In the genomic region with DNA sequence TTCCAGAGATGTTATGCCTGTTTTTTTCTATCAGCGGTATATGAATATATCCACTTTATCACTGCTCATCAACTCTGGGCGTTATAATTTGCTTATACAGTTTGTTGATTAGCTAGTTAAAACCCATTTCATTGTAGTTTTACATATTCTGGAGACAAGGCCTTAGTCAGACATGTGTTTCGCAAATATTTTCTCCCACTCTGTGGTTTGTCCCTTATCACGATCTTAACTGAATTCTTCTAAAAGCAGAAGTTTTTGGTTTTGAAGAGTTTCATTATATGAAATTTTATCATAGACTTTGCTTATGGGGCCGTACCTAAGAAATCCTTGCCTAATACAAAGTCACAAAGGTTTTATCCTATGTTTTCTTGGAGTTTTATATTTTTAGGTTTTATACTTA, we compare ENCODE assay signal across 18 cellular contexts.
DNase-seq lines count a peak whose midpoint lies in the region; ATAC-seq and TF ChIP-seq lines count a peak whose summit lies in the region.
"Had no signal": no experiment of that assay in that cellular context is flagged by ENCODE, and none has a peak within 500 bp of the region (broad histone marks: within the 10 kb centered on the region; RNA-seq: fewer than 3 reads in every experiment).

No MANE protein-coding gene starts in this region.

- no peaks in the 10 kb centered on the region for H3K36me3 ChIP-seq in left ventricle myocardium inferior
- H3K36me3 ChIP-seq: esophagus muscularis mucosa, lower lobe of right lung, MG63 had no signal

- peaks cover 4% of the 10 kb centered on the region for H3K9me3 Mint-ChIP-seq in activated T-helper 2 cell treated with anti-CD3 and anti-CD28 coated beads, Interferon-gamma antibody, Interleukin-2, Interleukin-4, amounts not matched to agents 10 μg/mL and 5 μg/mL and 100 μg/mL, durations not matched to agents 14 hours and 24 hours and 36 hours
- H3K9me3 Mint-ChIP-seq: CD4-positive, alpha-beta memory T cell; stimulated activated naive CD8-positive, alpha-beta T cell treated with anti-CD3 and anti-CD28 coated beads, Interleukin-15, Interleukin-2, amounts not matched to agents 100 ng/mL and 50 ng/mL, for 24 hours had no signal

- peaks cover 22% of the 10 kb centered on the region for H3K36me3 Mint-ChIP-seq in activated T-helper 2 cell treated with anti-CD3 and anti-CD28 coated beads, Interferon-gamma antibody, Interleukin-2, Interleukin-4, amounts not matched to agents 10 μg/mL and 5 μg/mL and 100 μg/mL, durations not matched to agents 14 hours and 24 hours and 36 hours (ENCODE audit: low read depth)

- TF ChIP-seq CTCF in left ventricle myocardium inferior (IDR thresholded peaks at IDR 0.05; ENCODE audit: borderline replicate concordance): no peak
- no peak for TF ChIP-seq CTCF in NB4 (IDR thresholded peaks at IDR 0.05; ENCODE audit: low read depth, low read length)

- intact Hi-C loops in left ventricle myocardium inferior (cut with micrococcal nuclease): loop anchor here (10.0 kb wide), 1 partner anchor 201 kb away; no protein-coding TSS in a partner anchor
- intact Hi-C loops in cardiac septum (cut with DNase I): loop anchor here (2.0 to 5.0 kb wide), 2 partner anchors 37 to 84 kb away; a partner anchor contains a TSS
- intact Hi-C loops in activated T-helper 2 cell treated with anti-CD3 and anti-CD28 coated beads, Interferon-gamma antibody, Interleukin-2, Interleukin-4, amounts not matched to agents 10 μg/mL and 5 μg/mL and 100 μg/mL, durations not matched to agents 14 hours and 24 hours and 36 hours (cut with micrococcal nuclease): loop anchor here (5.0 to 10.0 kb wide), 4 partner anchors 84 to 1374 kb away; a partner anchor contains a TSS
- intact Hi-C loops in posterior vena cava (cut with DNase I): no loop called here

- no peaks in the 10 kb centered on the region for H3K27me3 Mint-ChIP-seq in activated T-helper 2 cell treated with anti-CD3 and anti-CD28 coated beads, Interferon-gamma antibody, Interleukin-2, Interleukin-4, amounts not matched to agents 10 μg/mL and 5 μg/mL and 100 μg/mL, durations not matched to agents 14 hours and 24 hours and 36 hours (ENCODE audit: low read depth)
- H3K27me3 Mint-ChIP-seq: stimulated activated naive CD8-positive, alpha-beta T cell treated with anti-CD3 and anti-CD28 coated beads, Interleukin-15, Interleukin-2, amounts not matched to agents 100 ng/mL and 50 ng/mL, for 24 hours had no signal

- H3K4me3 ChIP-seq in left ventricle myocardium inferior (no peak overlapping the region), NB4 (ENCODE audit: low read depth, low read length) (peak overlapping the region; percentile 26)
- H3K4me3 ChIP-seq: esophagus muscularis mucosa, lower lobe of right lung, MG63 had no signal

- ATAC-seq in HG03432 (IDR thresholded peaks at IDR 0.05; ENCODE audit: unreplicated experiment): no peak
- ATAC-seq: sciatic nerve had no signal

- no peaks in the 10 kb centered on the region for H3K9me3 ChIP-seq in left ventricle myocardium inferior (replicated peaks)
- H3K9me3 ChIP-seq: esophagus muscularis mucosa, lower lobe of right lung, MG63 had no signal

- DNase-seq in left ventricle myocardium inferior (no peak), cardiac septum (ENCODE audit: low spot score) (no peak), NB4 (ENCODE audit: low read depth) (peak; percentile 96), posterior vena cava (ENCODE audit: low spot score) (no peak), activated T-cell treated with anti-CD3 and anti-CD28 coated beads for 4 hours (no peak), NCI-H1048 (lab: John Stamatoyannopoulos, UW) (no peak)
- no peak for DNase-seq in activated T-helper 2 cell treated with anti-CD3 and anti-CD28 coated beads, Interferon-gamma antibody, Interleukin-2, Interleukin-4, amounts not matched to agents 10 μg/mL and 5 μg/mL and 100 μg/mL, durations not matched to agents 14 hours and 24 hours and 36 hours (ENCODE audit: low spot score)
- DNase-seq: activated CD4-positive, alpha-beta T cell treated with anti-CD3 and anti-CD28 coated beads, Interleukin-2, amount 50 U/mL, for 48 hours; CD4-positive, alpha-beta memory T cell; HCEC 1CT; lower lobe of right lung; MG63; NCI-H226 had no signal

- TF ChIP-seq POLR2A in NB4 (IDR thresholded peaks at IDR 0.05; ENCODE audit: extremely low read depth, insufficient read length): no peak

- peak overlapping the region; percentile 17 for H3K4me3 Mint-ChIP-seq in activated T-helper 2 cell treated with anti-CD3 and anti-CD28 coated beads, Interferon-gamma antibody, Interleukin-2, Interleukin-4, amounts not matched to agents 10 μg/mL and 5 μg/mL and 100 μg/mL, durations not matched to agents 14 hours and 24 hours and 36 hours (ENCODE audit: low read depth)
- H3K4me3 Mint-ChIP-seq: CD4-positive, alpha-beta memory T cell; stimulated activated naive CD8-positive, alpha-beta T cell treated with anti-CD3 and anti-CD28 coated beads, Interleukin-15, Interleukin-2, amounts not matched to agents 100 ng/mL and 50 ng/mL, for 24 hours had no signal

- H3K4me1 Mint-ChIP-seq in activated T-helper 2 cell treated with anti-CD3 and anti-CD28 coated beads, Interferon-gamma antibody, Interleukin-2, Interleukin-4, amounts not matched to agents 10 μg/mL and 5 μg/mL and 100 μg/mL, durations not matched to agents 14 hours and 24 hours and 36 hours (ENCODE audit: low read depth): peaks cover 35% of the 10 kb centered on the region

- H3K27ac ChIP-seq in left ventricle myocardium inferior (replicated peaks): peak overlapping the region; percentile 87
- H3K27ac ChIP-seq: 22Rv1, esophagus muscularis mucosa, lower lobe of right lung had no signal

- no peaks in the 10 kb centered on the region for H3K27me3 ChIP-seq in left ventricle myocardium inferior (ENCODE audit: low read depth)
- H3K27me3 ChIP-seq: esophagus muscularis mucosa, MG63 had no signal

- H3K4me1 ChIP-seq in left ventricle myocardium inferior: peaks cover 84% of the 10 kb centered on the region

- peak overlapping the region; percentile 60 for H3K27ac Mint-ChIP-seq in activated T-helper 2 cell treated with anti-CD3 and anti-CD28 coated beads, Interferon-gamma antibody, Interleukin-2, Interleukin-4, amounts not matched to agents 10 μg/mL and 5 μg/mL and 100 μg/mL, durations not matched to agents 14 hours and 24 hours and 36 hours

Comparison
In these comparisons a context has a peak if more than half of its experiments do, and no peak if none do; other contexts are left out.
1. intact Hi-C loops: an anchor here in left ventricle myocardium inferior (10.0 kb wide), cardiac septum (2.0 to 5.0 kb wide) and activated T-helper 2 cell treated with anti-CD3 and anti-CD28 coated beads, Interferon-gamma antibody, Interleukin-2, Interleukin-4, amounts not matched to agents 10 μg/mL and 5 μg/mL and 100 μg/mL, durations not matched to agents 14 hours and 24 hours and 36 hours (5.0 to 10.0 kb wide); none called in posterior vena cava.